In the genomic region with DNA sequence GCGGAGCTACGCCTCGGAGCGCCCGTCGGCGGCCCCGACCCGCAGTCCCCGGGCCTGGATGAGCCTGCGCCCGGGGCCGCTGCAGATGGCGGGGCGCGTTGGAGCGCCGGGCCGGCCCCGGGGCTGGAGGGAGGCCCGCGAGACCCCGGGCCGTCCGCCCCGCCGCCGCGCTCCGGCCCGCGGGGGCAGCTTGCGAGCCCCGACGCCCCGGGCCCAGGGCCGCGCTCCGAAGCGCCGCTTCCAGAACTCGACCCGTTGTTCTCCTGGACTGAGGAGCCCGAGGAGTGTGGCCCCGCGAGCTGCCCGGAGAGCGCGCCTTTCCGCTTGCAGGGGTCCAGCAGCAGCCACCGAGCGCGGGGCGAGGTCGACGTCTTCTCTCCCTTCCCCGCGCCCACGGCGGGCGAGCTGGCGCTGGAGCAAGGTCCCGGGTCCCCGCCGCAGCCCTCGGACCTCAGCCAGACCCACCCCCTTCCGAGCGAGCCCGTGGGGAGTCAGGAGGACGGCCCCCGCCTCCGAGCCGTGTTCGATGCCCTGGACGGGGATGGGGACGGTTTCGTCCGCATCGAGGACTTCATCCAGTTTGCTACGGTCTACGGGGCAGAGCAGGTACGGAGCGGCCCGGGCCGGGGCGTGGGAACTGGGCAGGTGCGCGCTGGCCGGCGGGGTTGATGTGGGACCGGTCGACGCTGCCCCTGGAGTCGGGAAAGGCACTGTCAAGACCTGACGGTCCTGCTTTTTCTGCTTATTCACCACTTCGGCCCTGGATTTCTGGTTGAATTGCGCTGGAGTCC, we compare ENCODE assay signal across 6 cellular contexts. TPM values are rescaled to one million over a fixed set of nuclear protein-coding genes. Genes with fewer than 3 reads are reported as not detected.
A peak's percentile ranks its signal among the peaks of the same experiment; 100 is the strongest.
DNase-seq lines count a peak whose midpoint lies in the region; ATAC-seq, FAIRE-seq and TF ChIP-seq lines count a peak whose summit lies in the region.

No MANE protein-coding gene starts in this region.

- no peak overlapping the region; the same call in 1 of the 2 replicates for H3K9ac ChIP-seq in KMS-11

- H3K4me3 ChIP-seq in GM12864 (ENCODE audit: low read depth, low read length): peak overlapping the region; percentile 93
- no peak overlapping the region for H3K4me3 ChIP-seq in KMS-11 (IDR thresholded peaks at IDR 0.05; ENCODE audit: insufficient read depth, low read depth, low read length)
- H3K4me3 ChIP-seq in small intestine (ENCODE audit: low read depth in 1 of 2, low read length in 2 of 2): peak overlapping the region; percentile 72 to 78

- H3K9me3 ChIP-seq in small intestine (ENCODE audit: control insufficient read depth, low read depth): no peaks in the 10 kb centered on the region

- H3K27ac ChIP-seq in KMS-11 (no peak overlapping the region), epithelial cell of prostate (peak overlapping the region; percentile 80), small intestine (ENCODE audit: low read depth in 1 of 2, low read length in 1 of 2) (no peak overlapping the region)

- H3K27me3 ChIP-seq in KMS-11 (ENCODE audit: insufficient read depth, low read depth) (peaks cover 5% of the 10 kb centered on the region; the same call in 1 of the 2 replicates), small intestine (ENCODE audit: control insufficient read depth in 2 of 2, insufficient read depth in 2 of 2, low read length in 2 of 2) (no peaks in the 10 kb centered on the region)

- FAIRE-seq in small intestine (lab: Jason Lieb, UNC): no peak

- peak overlapping the region; percentile 79 for H3K4me2 ChIP-seq in KMS-11

- H3K4me1 ChIP-seq in KMS-11 (ENCODE audit: low read depth, poor library complexity, severe bottlenecking) (peaks cover 21% of the 10 kb centered on the region), small intestine (ENCODE audit: control insufficient read depth in 2 of 2, insufficient read depth in 1 of 2, low read depth in 1 of 2, low read length in 1 of 2) (no peaks in the 10 kb centered on the region)

- H4K20me1 ChIP-seq in KMS-11 (ENCODE audit: insufficient read depth): no peaks in the 10 kb centered on the region

- 0 to 1% (median 1%) methylated on average over 52 to 97 of the region's 97 CpGs for WGBS in small intestine, 3 donors

- peaks cover 15% of the 10 kb centered on the region; the same call in 1 of the 2 replicates for H3K79me2 ChIP-seq in KMS-11 (ENCODE audit: insufficient read depth, low read depth)

- ATAC-seq in omental fat pad (ENCODE audit: low FRiP score): no peak

- peak overlapping the region; percentile 45; the same call in 1 of the 2 replicates for H2AFZ ChIP-seq in KMS-11 (ENCODE audit: low read depth)

- TF ChIP-seq CTCF in GM12864 (IDR thresholded peaks at IDR 0.05; ENCODE audit: low read depth, low read length, missing control alignments) (no peak), KMS-11 (conservative IDR thresholded peaks at IDR 0.05; ENCODE audit: low read depth, low read length) (no peak), omental fat pad (IDR thresholded peaks at IDR 0.05) (no peak)

- no peaks in the 10 kb centered on the region for H3K36me3 ChIP-seq in KMS-11 (ENCODE audit: insufficient read depth)
- no peaks in the 10 kb centered on the region for H3K36me3 ChIP-seq in small intestine (ENCODE audit: control insufficient read depth in 2 of 2, insufficient read depth in 2 of 2, low read length in 2 of 2)

- no peak for DNase-seq in GM12864 (ENCODE audit: low read depth)
- no peak for DNase-seq in epithelial cell of prostate (ENCODE audit: low read depth, low spot score)
- DNase-seq in small intestine: no peak
- DNase-seq in NCI-H524 treated with DMSO at 0.1 percent for 48 hours (lab: John Stamatoyannopoulos, UW): no peak
- no peak for DNase-seq in omental fat pad (ENCODE audit: low spot score)

RNA-seq across cellular contexts. Expression of gene RAB11FIP3, which starts 0.9 kb away (rescaled TPM):
- polyA plus RNA-seq in small intestine: 10 to 100 TPM; 25.4 to 37.6 (median 36.7) TPM
- total RNA-seq in omental fat pad: 10 to 100 TPM; 24.9 to 52.2 (median 48.7) TPM

RNA-seq across cellular contexts. Expression of gene DECR2, which starts 24.6 kb away (rescaled TPM):
- polyA plus RNA-seq in small intestine: 100 to 1,000 TPM in 2 of 3 donors, 10 to 100 TPM in 1; 46.7 to 154 (median 101) TPM
- 10 to 100 TPM; 16.5 to 30.9 (median 21.4) TPM for total RNA-seq in omental fat pad

RNA-seq across cellular contexts. Expression of gene NME4, which starts 29.3 kb away (rescaled TPM):
- 10 to 100 TPM; 13.0 to 43.0 (median 26.7) TPM for polyA plus RNA-seq in small intestine
- total RNA-seq in omental fat pad: 100 to 1,000 TPM in 1 of 4 donors, 10 to 100 TPM in 3; 49.5 to 115 (median 79.3) TPM

RNA-seq across cellular contexts. Expression of gene PGAP6, which starts 44.5 kb away (rescaled TPM):
- 10 to 100 TPM; 48.1 to 66.5 (median 63.2) TPM for polyA plus RNA-seq in small intestine
- 10 to 100 TPM; 27.3 to 41.1 (median 39.0) TPM for total RNA-seq in omental fat pad

RNA-seq across cellular contexts. Expression of gene MRPL28, which starts 56.0 kb away (rescaled TPM):
- polyA plus RNA-seq in small intestine: 100 to 1,000 TPM in 1 of 3 donors, 10 to 100 TPM in 2; 85.4 to 112 (median 98.9) TPM
- 10 to 100 TPM; 53.3 to 58.2 (median 53.9) TPM for total RNA-seq in omental fat pad
